Comparison of ENCODE assay signal across 1 cellular context in genomic region chr7:2811476-2812118, GRCh38.
TF ChIP-seq lines count a peak whose summit lies in the region.

No MANE protein-coding gene starts in this region.

TF ChIP-seq in HepG2, 621 proteins besides CTCF, POLR2A, EP300 and RAD21 (continued from another document and continues in another):
- TF ChIP-seq ZNF142 (CRISPR knock-in tag; IDR thresholded peaks at IDR 0.05) (no peak), MTF1 (CRISPR knock-in tag; IDR thresholded peaks at IDR 0.05) (no peak), CSRNP2 (CRISPR knock-in tag; conservative IDR thresholded peaks at IDR 0.05; ENCODE audit: low read depth) (no peak), RFXAP (CRISPR knock-in tag; IDR thresholded peaks at IDR 0.05; ENCODE audit: borderline replicate concordance) (peak; percentile 34; the same call in 1 of the 2 replicates), ZSCAN12 (CRISPR knock-in tag; IDR thresholded peaks at IDR 0.05) (no peak), ELF4 (CRISPR knock-in tag; IDR thresholded peaks at IDR 0.05; ENCODE audit: borderline replicate concordance) (no peak), AGO1 (IDR thresholded peaks at IDR 0.05; ENCODE audit: low read depth, low read length, poor library complexity, severe bottlenecking) (no peak), ZNF792 (CRISPR knock-in tag; IDR thresholded peaks at IDR 0.05) (no peak; the same call in 1 of the 2 replicates), ZNF569 (CRISPR knock-in tag; IDR thresholded peaks at IDR 0.05; ENCODE audit: borderline replicate concordance) (no peak), ZNF44 (CRISPR knock-in tag; IDR thresholded peaks at IDR 0.05) (no peak), ZHX2 (IDR thresholded peaks at IDR 0.05; ENCODE audit: low read depth) (no peak), ZHX2 (CRISPR knock-in tag; IDR thresholded peaks at IDR 0.05; ENCODE audit: borderline replicate concordance) (no peak), FOXA3 (CRISPR knock-in tag; IDR thresholded peaks at IDR 0.05) (peak; percentile 37; the same call in 1 of the 2 replicates), XRCC5 (optimal IDR thresholded peaks at IDR 0.05; ENCODE audit: low read length) (no peak), NFE2L1 (CRISPR knock-in tag; IDR thresholded peaks at IDR 0.05; ENCODE audit: borderline replicate concordance) (no peak), ZBTB38 (CRISPR knock-in tag; IDR thresholded peaks at IDR 0.05) (peak; percentile 5; the same call in 1 of the 2 replicates), ZNF737 (CRISPR knock-in tag; IDR thresholded peaks at IDR 0.05; ENCODE audit: borderline replicate concordance) (no peak), NFE2L2 (IDR thresholded peaks at IDR 0.05; ENCODE audit: low read length) (no peak), CBX5 (CRISPR knock-in tag; IDR thresholded peaks at IDR 0.05; ENCODE audit: borderline replicate concordance) (peak; percentile 34; the same call in 1 of the 2 replicates), HNRNPLL (IDR thresholded peaks at IDR 0.05; ENCODE audit: low read depth, low read length, poor library complexity, severe bottlenecking) (no peak), ZNF768 (CRISPR knock-in tag; IDR thresholded peaks at IDR 0.05) (0 out of 2 replicates have a peak, but pooled peaks have one; percentile 24), NONO (IDR thresholded peaks at IDR 0.05) (no peak), NONO (CRISPR knock-in tag; conservative IDR thresholded peaks at IDR 0.05) (no peak), ETV6 (CRISPR knock-in tag; conservative IDR thresholded peaks at IDR 0.05) (no peak), TERF1 (CRISPR knock-in tag; IDR thresholded peaks at IDR 0.05) (no peak), ZIK1 (CRISPR knock-in tag; IDR thresholded peaks at IDR 0.05; ENCODE audit: borderline replicate concordance, low read depth) (no peak), ZNF574 (CRISPR knock-in tag; IDR thresholded peaks at IDR 0.05) (0 out of 2 replicates have a peak, but pooled peaks have one; percentile 33), REST (IDR thresholded peaks at IDR 0.05; ENCODE audit: borderline replicate concordance in 1 of 2, low read depth in 1 of 2, low read length in 2 of 2) (peak in 1 of 2 experiments; percentile 70; a peak in 3 of 4 replicates), ZNF124 (CRISPR knock-in tag; IDR thresholded peaks at IDR 0.05) (peak; percentile 79; the same call in 1 of the 2 replicates), KLF16 (CRISPR knock-in tag; IDR thresholded peaks at IDR 0.05) (no peak), RNF219 (CRISPR knock-in tag; IDR thresholded peaks at IDR 0.05) (no peak), PCBP2 (optimal IDR thresholded peaks at IDR 0.05; ENCODE audit: low read depth, low read length, poor library complexity, severe bottlenecking) (no peak)
